Comparison of ENCODE assay signal across 6 cellular contexts in the genomic region with DNA sequence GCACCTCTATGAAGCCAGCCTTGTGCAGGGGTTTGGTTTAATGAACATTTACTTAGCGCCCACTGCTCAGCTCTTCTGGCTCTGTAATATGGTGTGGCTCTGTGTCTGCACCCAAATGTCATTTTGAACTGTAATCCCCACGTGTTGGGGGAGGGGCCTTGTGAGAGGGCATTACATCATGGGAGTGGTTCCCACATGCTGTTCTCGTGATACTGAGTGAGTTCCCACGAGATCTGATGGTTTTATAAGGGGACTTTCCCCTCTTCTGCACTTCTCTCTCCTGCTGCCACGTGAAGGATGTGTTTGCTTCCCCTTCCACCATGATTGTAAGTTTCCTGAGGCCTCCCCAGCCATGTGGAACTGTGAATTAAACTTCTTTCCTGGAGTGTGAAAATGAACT.
A peak's percentile ranks its signal among the peaks of the same experiment; 100 is the strongest.
DNase-seq lines count a peak whose midpoint lies in the region; ATAC-seq, FAIRE-seq and TF ChIP-seq lines count a peak whose summit lies in the region.
"Not testable (repeated sequence)": the region's sequence is repeated elsewhere in the genome, so short reads cannot be mapped to it uniquely, and the experiment has no call there.

No MANE protein-coding gene starts in this region.

- not testable (repeated sequence) for H3K36me3 ChIP-seq in Caco-2 (ENCODE audit: control insufficient read depth, insufficient read depth, low read length); OCI-LY7 (ENCODE audit: insufficient read depth, low read length); Panc1 (ENCODE audit: control insufficient read depth, insufficient read depth, low read length); K562 (ENCODE audit: control insufficient read depth, insufficient read depth, low read length); HepG2 (replicated peaks in 1 of 2; ENCODE audit: control insufficient read depth in 1 of 2, insufficient read depth in 2 of 2, low read length in 2 of 2)

- not testable (repeated sequence) for H3K9me3 ChIP-seq in Caco-2; OCI-LY7 (ENCODE audit: low read length); Panc1 (ENCODE audit: control insufficient read depth, insufficient read depth, low read depth, low read length); K562 (replicated peaks; ENCODE audit: control insufficient read depth, insufficient read depth, low read depth, low read length); HepG2 (ENCODE audit: low read length)

- H2AFZ ChIP-seq in OCI-LY7 (ENCODE audit: low read length); K562 (ENCODE audit: low read depth, low read length); HepG2 (ENCODE audit: low read length): not testable (repeated sequence)

- H3K4me3 ChIP-seq in Caco-2 (ENCODE audit: low read depth, low read length); OCI-LY7 (ENCODE audit: low read depth, low read length, poor library complexity, severe bottlenecking); Panc1 (ENCODE audit: low read depth in 2 of 2, low read length in 2 of 2); K562; HepG2 (replicated peaks in 1 of 3; ENCODE audit: insufficient read depth in 1 of 3, low read depth in 2 of 3, low read length in 3 of 3): not testable (repeated sequence)

- BruUV-seq in Caco-2 (replicated peaks; lab: Mats Ljungman, UMichigan) (TSS peak; percentile 40), OCI-LY7 (replicated peaks; lab: Mats Ljungman, UMichigan) (TSS peak; percentile 73), Panc1 (replicated peaks; lab: Mats Ljungman, UMichigan) (TSS peak; percentile 67), K562 (replicated peaks; lab: Mats Ljungman, UMichigan) (TSS peak; percentile 34), HepG2 (replicated peaks; lab: Mats Ljungman, UMichigan) (TSS peak; percentile 40)

- H3K4me1 Mint-ChIP-seq in Caco-2 (ENCODE audit: low read depth, unreplicated experiment); stimulated activated naive B cell treated with anti-CD40 and anti-IgM and Interleukin-4, amounts not matched to agents 10 μg/mL and 1 μg/mL and 100 μg/mL, for 72 hours: not testable (repeated sequence)

- not testable (repeated sequence) for H3K27ac ChIP-seq in OCI-LY7 (ENCODE audit: low read depth, low read length, poor library complexity, severe bottlenecking); Panc1 (ENCODE audit: low read length); K562 (ENCODE audit: extremely low read depth, low read depth, low read length); HepG2 (ENCODE audit: extremely low read length, insufficient read depth, low read length)

- in situ Hi-C loops in Panc1 (cut with HindIII; ENCODE audit: low pct_unique_long_range_greater_than_20kb, low sequenced_read_pairs); HepG2 (cut with HindIII; ENCODE audit: extremely low pct_ligation_motif_present, low pct_unique_long_range_greater_than_20kb): not testable (repeated sequence)
- in situ Hi-C loops in K562 (cut with MboI), result loop anchor here (10.0 kb wide), 1 partner anchor 212 kb away; no protein-coding TSS in a partner anchor

- TF ChIP-seq RAD21 in K562 (CRISPR knock-in tag; conservative IDR thresholded peaks at IDR 0.05 in 1 of 2, IDR thresholded peaks at IDR 0.05 in 1 of 2); HepG2 (CRISPR knock-in tag; IDR thresholded peaks at IDR 0.05): not testable (repeated sequence)

- not testable (repeated sequence) for H3K9ac ChIP-seq in K562 (ENCODE audit: insufficient read depth in 1 of 2, low read depth in 2 of 2, low read length in 2 of 2); HepG2 (ENCODE audit: insufficient read depth, low read depth, low read length)

- FAIRE-seq in K562 (lab: Jason Lieb, UNC); HepG2 (lab: Jason Lieb, UNC): not testable (repeated sequence)

- intact Hi-C loops in Caco-2 (cut with micrococcal nuclease; ENCODE audit: unreplicated experiment); OCI-LY7 (cut with micrococcal nuclease; ENCODE audit: unreplicated experiment); Panc1 (cut with micrococcal nuclease; ENCODE audit: unreplicated experiment); K562 (cut with micrococcal nuclease); HepG2 (cut with micrococcal nuclease; ENCODE audit: unreplicated experiment): not testable (repeated sequence)

- WGBS in K562 (ENCODE audit: insufficient coverage, low coverage, missing lambda C conversion rate), result no CpG with 5 or more reads among the region's 5 CpGs
- WGBS in HepG2 (ENCODE audit: low lambda C conversion rate), result no CpG with 5 or more reads among the region's 5 CpGs

- H3K4me1 ChIP-seq in Caco-2; OCI-LY7 (ENCODE audit: insufficient read depth, low read length, poor library complexity, severe bottlenecking); Panc1 (ENCODE audit: control insufficient read depth, insufficient read depth, low read length); K562 (replicated peaks in 1 of 2; ENCODE audit: control insufficient read depth in 2 of 2, insufficient read depth in 2 of 2, low read length in 2 of 2); HepG2 (ENCODE audit: insufficient read depth, low read length): not testable (repeated sequence)

- H3K27ac Mint-ChIP-seq in Caco-2 (ENCODE audit: unreplicated experiment); stimulated activated naive B cell treated with anti-CD40 and anti-IgM and Interleukin-4, amounts not matched to agents 10 μg/mL and 1 μg/mL and 100 μg/mL, for 72 hours: not testable (repeated sequence)

- not testable (repeated sequence) for TF ChIP-seq POLR2A in K562 (conservative IDR thresholded peaks at IDR 0.05); HepG2 (IDR thresholded peaks at IDR 0.05; ENCODE audit: insufficient read depth in 1 of 2, low read depth in 2 of 2, low read length in 2 of 2)

- H3K36me3 Mint-ChIP-seq in Caco-2 (ENCODE audit: insufficient read depth, unreplicated experiment); stimulated activated naive B cell treated with anti-CD40 and anti-IgM and Interleukin-4, amounts not matched to agents 10 μg/mL and 1 μg/mL and 100 μg/mL, for 72 hours: not testable (repeated sequence)

- not testable (repeated sequence) for H3K4me3 Mint-ChIP-seq in Caco-2 (ENCODE audit: unreplicated experiment); stimulated activated naive B cell treated with anti-CD40 and anti-IgM and Interleukin-4, amounts not matched to agents 10 μg/mL and 1 μg/mL and 100 μg/mL, for 72 hours

- TF ChIP-seq EP300 in K562 (IDR thresholded peaks at IDR 0.05; ENCODE audit: low read length); HepG2 (IDR thresholded peaks at IDR 0.05; ENCODE audit: low read depth in 2 of 2, low read length in 2 of 2); HepG2 (CRISPR knock-in tag; IDR thresholded peaks at IDR 0.05; ENCODE audit: borderline replicate concordance): not testable (repeated sequence)

- DNase-seq in Caco-2; OCI-LY7 (ENCODE audit: low spot score); Panc1 (ENCODE audit: low read depth, low spot score); K562 (ENCODE audit: extremely low read depth in 1 of 4, low spot score in 3 of 4); HepG2 (ENCODE audit: low spot score); stimulated activated naive B cell treated with anti-CD40 and anti-IgM and Interleukin-4, amounts not matched to agents 10 μg/mL and 1 μg/mL and 100 μg/mL, for 72 hours: not testable (repeated sequence)

- not testable (repeated sequence) for H3K27me3 Mint-ChIP-seq in Caco-2 (ENCODE audit: insufficient read depth, unreplicated experiment); stimulated activated naive B cell treated with anti-CD40 and anti-IgM and Interleukin-4, amounts not matched to agents 10 μg/mL and 1 μg/mL and 100 μg/mL, for 72 hours

- CTCF ChIA-PET in Caco-2 (lab: Charles Lee); OCI-LY7 (lab: Charles Lee; ENCODE audit: unreplicated experiment); Panc1 (lab: Charles Lee); K562 (lab: Yijun Ruan, JAX; ENCODE audit: low intra/inter-chr PET ratio); HepG2 (lab: Yijun Ruan, JAX; ENCODE audit: low intra/inter-chr PET ratio, low total read pairs): not testable (repeated sequence)

- POLR2A ChIA-PET in Caco-2 (lab: Charles Lee); OCI-LY7 (lab: Charles Lee); Panc1 (lab: Charles Lee); K562 (lab: Yijun Ruan, JAX); HepG2 (lab: Yijun Ruan, JAX): not testable (repeated sequence)

- not testable (repeated sequence) for H4K20me1 ChIP-seq in OCI-LY7 (ENCODE audit: insufficient read depth, low read length); K562 (replicated peaks; ENCODE audit: control insufficient read depth, insufficient read depth, low read length); HepG2 (ENCODE audit: insufficient read depth, low read length)

- not testable (repeated sequence) for H3K4me2 ChIP-seq in OCI-LY7 (ENCODE audit: low read length); K562 (ENCODE audit: insufficient read depth, low read length); HepG2 (ENCODE audit: low read depth, low read length)

- not testable (repeated sequence) for H3K9me2 ChIP-seq in OCI-LY7 (ENCODE audit: insufficient read depth, low read length)

- TF ChIP-seq CTCF in Caco-2 (IDR thresholded peaks at IDR 0.05; ENCODE audit: insufficient read depth in 1 of 2, low read depth in 1 of 2, low read length in 1 of 2, severe bottlenecking in 1 of 2, unreplicated experiment in 1 of 2); OCI-LY7 (conservative IDR thresholded peaks at IDR 0.05; ENCODE audit: low read length); Panc1 (IDR thresholded peaks at IDR 0.05); K562 (IDR thresholded peaks at IDR 0.05 in 2 of 3, conservative IDR thresholded peaks at IDR 0.05 in 1 of 3; ENCODE audit: insufficient read depth in 2 of 3, low read depth in 1 of 3, low read length in 3 of 3); HepG2 (CRISPR knock-in tag; IDR thresholded peaks at IDR 0.05): not testable (repeated sequence)

- H3K79me2 ChIP-seq in OCI-LY7 (ENCODE audit: insufficient read depth, low read depth, low read length); K562 (ENCODE audit: control insufficient read depth, insufficient read depth, low read length); HepG2 (ENCODE audit: insufficient read depth, low read length): not testable (repeated sequence)

- H3K9me3 Mint-ChIP-seq in Caco-2 (ENCODE audit: unreplicated experiment); stimulated activated naive B cell treated with anti-CD40 and anti-IgM and Interleukin-4, amounts not matched to agents 10 μg/mL and 1 μg/mL and 100 μg/mL, for 72 hours: not testable (repeated sequence)

- ATAC-seq in Panc1, HepG2: not testable (repeated sequence)
- ATAC-seq in K562, result peak; percentile 82
- ATAC-seq in stimulated activated naive B cell treated with anti-CD40 and anti-IgM and Interleukin-4, amounts not matched to agents 10 μg/mL and 1 μg/mL and 100 μg/mL, for 72 hours (replicated peaks), result peak; percentile 27 to 64

- not testable (repeated sequence) for H3K27me3 ChIP-seq in Caco-2 (replicated peaks; ENCODE audit: control insufficient read depth, insufficient read depth, low read length); Panc1 (ENCODE audit: control insufficient read depth, insufficient read depth, low read length); K562 (ENCODE audit: control insufficient read depth in 2 of 2, insufficient read depth in 2 of 2, low read length in 2 of 2); HepG2 (ENCODE audit: control insufficient read depth in 1 of 2, insufficient read depth in 2 of 2, low read length in 2 of 2)

- not testable (repeated sequence) for H3K9me1 ChIP-seq in K562 (ENCODE audit: control insufficient read depth, insufficient read depth, low read length)
